ENCODE assay signal across 16 cellular contexts in the genomic region with DNA sequence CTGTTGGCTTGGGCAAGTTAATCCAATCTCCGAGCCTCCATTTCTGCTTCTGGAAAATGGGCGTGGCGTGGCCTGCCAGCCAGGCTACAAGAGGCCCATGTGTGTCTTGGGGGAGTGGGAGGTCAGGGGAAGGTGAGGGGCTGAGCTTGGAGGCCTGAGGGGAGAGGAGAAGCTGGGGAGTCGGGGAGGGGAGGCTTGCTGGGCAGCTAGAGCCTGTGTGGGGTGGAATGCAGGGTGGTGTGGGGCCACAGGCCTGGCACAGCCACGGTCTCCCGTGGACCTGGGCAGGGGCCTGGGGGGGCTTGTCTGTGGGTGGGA. TPM values are rescaled to one million over a fixed set of nuclear protein-coding genes. Genes with fewer than 3 reads are reported as not detected.
A peak's percentile ranks its signal among the peaks of the same experiment; 100 is the strongest.
DNase-seq lines count a peak whose midpoint lies in the region; ATAC-seq, FAIRE-seq and TF ChIP-seq lines count a peak whose summit lies in the region.
"Had no signal": no experiment of that assay in that cellular context is flagged by ENCODE, and none has a peak within 500 bp of the region (broad histone marks: within the 10 kb centered on the region; RNA-seq: fewer than 3 reads in every experiment).

No MANE protein-coding gene starts in this region.

- H2AK5ac ChIP-seq in H9 (ENCODE audit: insufficient read length, low read length) = no peak overlapping the region

- no peaks in the 10 kb centered on the region for H3K23me2 ChIP-seq in H9 (ENCODE audit: insufficient read length, low read depth, low read length, poor library complexity, severe bottlenecking)

- TF ChIP-seq CTCF in H9 (conservative IDR thresholded peaks at IDR 0.05) (no peak), K562 (IDR thresholded peaks at IDR 0.05 in 2 of 3, conservative IDR thresholded peaks at IDR 0.05 in 1 of 3; ENCODE audit: insufficient read depth in 2 of 3, low read depth in 1 of 3, low read length in 3 of 3) (no peak), smooth muscle cell (IDR thresholded peaks at IDR 0.05; ENCODE audit: borderline replicate concordance, insufficient read depth, poor library complexity, severe bottlenecking) (peak; percentile 3), Calu3 (IDR thresholded peaks at IDR 0.05; ENCODE audit: unreplicated experiment) (no peak)

- no peak for ATAC-seq in K562
- ATAC-seq in activated CD8-positive, alpha-beta memory T cell treated with anti-CD3 and anti-CD28 coated beads, Interleukin-2, amount 10 ng/mL, durations not matched to agents 7 days and 5 days = no peak
- no peak for ATAC-seq in natural killer cell treated with Interleukin-12 subunit alpha and Interleukin-12 subunit beta and Interleukin-15 and Interleukin-18, amount 100 ng/mL, for 72 hours

- no peaks in the 10 kb centered on the region for H3K79me1 ChIP-seq in H9 (ENCODE audit: insufficient read depth, low read depth, low read length, poor library complexity, severe bottlenecking)

- H3K4me3 ChIP-seq in K562 = no peak overlapping the region
- no peak overlapping the region for H3K4me3 ChIP-seq in smooth muscle cell
- H3K4me3 ChIP-seq: GM12878, GM23248 had no signal

- in situ Hi-C loops in K562 (cut with MboI) = no loop called here

- H2BK12ac ChIP-seq in H9 (ENCODE audit: insufficient read length, low read depth, low read length) = no peak overlapping the region

- no peak overlapping the region for H3T11ph ChIP-seq in H9 (ENCODE audit: low read length)

- H3K27ac Mint-ChIP-seq in activated T-cell treated with anti-CD3 and anti-CD28 coated beads, Interleukin-2, amount 50 U/mL, for 24 hours = peak overlapping the region; percentile 71
- H3K27ac Mint-ChIP-seq in H9 (peak overlapping the region in 1 of 3 experiments; percentile 49; a peak in 1 of 7 replicates), Calu3 (ENCODE audit: unreplicated experiment) (no peak overlapping the region)
- no peak overlapping the region for H3K27ac Mint-ChIP-seq in activated CD8-positive, alpha-beta memory T cell treated with anti-CD3 and anti-CD28 coated beads, Interleukin-2, amount 10 ng/mL, durations not matched to agents 7 days and 5 days
- H3K27ac Mint-ChIP-seq in natural killer cell treated with Interleukin-12 subunit alpha and Interleukin-12 subunit beta and Interleukin-15 and Interleukin-18, amount 100 ng/mL, for 72 hours = no peak overlapping the region
- H3K27ac Mint-ChIP-seq: CD4-positive, CD25-positive, alpha-beta regulatory T cell had no signal

- no peak overlapping the region for H3K14ac ChIP-seq in H9 (ENCODE audit: insufficient read depth, low read length)

- peaks cover 20% of the 10 kb centered on the region for H3K9me1 ChIP-seq in K562 (ENCODE audit: control insufficient read depth, insufficient read depth, low read length)

- H3K79me2 ChIP-seq in H9 (ENCODE audit: insufficient read depth, low read length) (no peaks in the 10 kb centered on the region), K562 (ENCODE audit: control insufficient read depth, insufficient read depth, low read length) (no peaks in the 10 kb centered on the region), smooth muscle cell (ENCODE audit: low read depth) (no peaks in the 10 kb centered on the region)

- no peak for TF ChIP-seq RAD21 in K562 (CRISPR knock-in tag; conservative IDR thresholded peaks at IDR 0.05 in 1 of 2, IDR thresholded peaks at IDR 0.05 in 1 of 2)

- no peak for TF ChIP-seq POLR2A in K562 (conservative IDR thresholded peaks at IDR 0.05)

- no peak overlapping the region for H3K4ac ChIP-seq in H9 (ENCODE audit: low read depth, low read length)

- H3K27me3 ChIP-seq in H9 (ENCODE audit: insufficient read depth, low read length) (no peaks in the 10 kb centered on the region), K562 (ENCODE audit: control insufficient read depth in 2 of 2, insufficient read depth in 2 of 2, low read length in 2 of 2) (no peaks in the 10 kb centered on the region), smooth muscle cell (ENCODE audit: low read depth) (no peaks in the 10 kb centered on the region)

- no peaks in the 10 kb centered on the region for H3F3A ChIP-seq in smooth muscle cell (ENCODE audit: low read depth)

- no peaks in the 10 kb centered on the region for H4K20me1 ChIP-seq in H9 (ENCODE audit: control insufficient read depth, insufficient read depth, insufficient read length)
- H4K20me1 ChIP-seq in K562 (replicated peaks; ENCODE audit: control insufficient read depth, insufficient read depth, low read length) = peaks cover 33% of the 10 kb centered on the region
- no peaks in the 10 kb centered on the region for H4K20me1 ChIP-seq in smooth muscle cell (ENCODE audit: low read depth)

- H3K9ac ChIP-seq in H9 (ENCODE audit: extremely low read depth, insufficient read length, low read length) = no peak overlapping the region
- peak overlapping the region in 1 of 2 experiments; percentile 46; a peak in 2 of 4 replicates for H3K9ac ChIP-seq in K562 (ENCODE audit: insufficient read depth in 1 of 2, low read depth in 2 of 2, low read length in 2 of 2)
- H3K9ac ChIP-seq in smooth muscle cell (ENCODE audit: low read depth) = no peak overlapping the region
- H3K9ac ChIP-seq: GM23248 had no signal

- H2AFZ ChIP-seq in H9 (ENCODE audit: low read length) (no peak overlapping the region), K562 (ENCODE audit: low read depth, low read length) (no peak overlapping the region), smooth muscle cell (ENCODE audit: low read depth) (no peak overlapping the region)
- H2AFZ ChIP-seq: GM23248 had no signal

- no peak overlapping the region for H4K91ac ChIP-seq in H9 (ENCODE audit: insufficient read length, low read depth, low read length)

- H3K9me3 ChIP-seq in H9 (ENCODE audit: control insufficient read depth, low read depth, low read length) (no peaks in the 10 kb centered on the region), K562 (replicated peaks; ENCODE audit: control insufficient read depth, insufficient read depth, low read depth, low read length) (no peaks in the 10 kb centered on the region), smooth muscle cell (replicated peaks; ENCODE audit: low read depth) (no peaks in the 10 kb centered on the region)

- no peak overlapping the region for H3K18ac ChIP-seq in H9 (ENCODE audit: insufficient read length, low read depth, low read length)

- no peak for DNase-seq in activated T-cell treated with anti-CD3 and anti-CD28 coated beads, Interleukin-2, amount 50 U/mL, for 24 hours
- DNase-seq in activated T-cell treated with anti-CD3 and anti-CD28 coated beads for 4 hours = no peak
- peak; percentile 14 for DNase-seq in H9
- DNase-seq in K562 (ENCODE audit: extremely low read depth in 1 of 4, low spot score in 3 of 4) = no peak
- no peak for DNase-seq in smooth muscle cell (lab: John Stamatoyannopoulos, UW; ENCODE audit: unreplicated experiment)
- no peak for DNase-seq in Calu3
- DNase-seq in activated CD8-positive, alpha-beta memory T cell treated with anti-CD3 and anti-CD28 coated beads, Interleukin-2, amount 10 ng/mL, durations not matched to agents 7 days and 5 days = no peak
- no peak for DNase-seq in natural killer cell treated with Interleukin-12 subunit alpha and Interleukin-12 subunit beta and Interleukin-15 and Interleukin-18, amount 100 ng/mL, for 72 hours (ENCODE audit: low spot score)
- DNase-seq: CD4-positive, CD25-positive, alpha-beta regulatory T cell; DMS 273 treated with DMSO at 0.1 percent for 48 hours; GM23248 had no signal

- H3K4me1 ChIP-seq in H9 (ENCODE audit: insufficient read depth, low read length) (no peaks in the 10 kb centered on the region), K562 (replicated peaks in 1 of 2; ENCODE audit: control insufficient read depth in 2 of 2, insufficient read depth in 2 of 2, low read length in 2 of 2) (peaks cover 16 to 46% of the 10 kb centered on the region in 2 experiments), smooth muscle cell (ENCODE audit: low read depth) (no peaks in the 10 kb centered on the region)

- POLR2A ChIA-PET in K562 (lab: Yijun Ruan, JAX) = interaction anchor here (0.6 to 1.0 kb wide), 2 partner anchors 11 to 978 kb away, joined by 3 read pairs; no protein-coding TSS in a partner anchor

- WGBS in H9 (ENCODE audit: extremely low coverage, insufficient read length, low lambda C conversion rate) = no CpG with 5 or more reads among the region's 6 CpGs
- WGBS in K562 (ENCODE audit: insufficient coverage, low coverage, missing lambda C conversion rate) = 98% methylated on average over 5 of the region's 6 CpGs
- WGBS in smooth muscle cell (ENCODE audit: low lambda C conversion rate) = 99% methylated on average over 6 of the region's 6 CpGs

- no peak overlapping the region for H2BK15ac ChIP-seq in H9 (ENCODE audit: low read depth, low read length)

- intact Hi-C loops in K562 (cut with micrococcal nuclease) (no loop called here), Calu3 (cut with micrococcal nuclease; ENCODE audit: unreplicated experiment) (no loop called here)

- no peak overlapping the region for H3K4me3 Mint-ChIP-seq in activated T-cell treated with anti-CD3 and anti-CD28 coated beads, Interleukin-2, amount 50 U/mL, for 24 hours
- H3K4me3 Mint-ChIP-seq in H9 = no peak overlapping the region
- H3K4me3 Mint-ChIP-seq in Calu3 (ENCODE audit: low read depth, unreplicated experiment) = no peak overlapping the region
- no peak overlapping the region for H3K4me3 Mint-ChIP-seq in activated CD8-positive, alpha-beta memory T cell treated with anti-CD3 and anti-CD28 coated beads, Interleukin-2, amount 10 ng/mL, durations not matched to agents 7 days and 5 days
- H3K4me3 Mint-ChIP-seq in natural killer cell treated with Interleukin-12 subunit alpha and Interleukin-12 subunit beta and Interleukin-15 and Interleukin-18, amount 100 ng/mL, for 72 hours = no peak overlapping the region

- H3K56ac ChIP-seq in H9 (ENCODE audit: insufficient read length, low read depth, low read length) = no peak overlapping the region

- no peaks in the 10 kb centered on the region for H3K27me3 Mint-ChIP-seq in activated T-cell treated with anti-CD3 and anti-CD28 coated beads, Interleukin-2, amount 50 U/mL, for 24 hours
- H3K27me3 Mint-ChIP-seq in H9 (ENCODE audit: low read depth) (no peaks in the 10 kb centered on the region), Calu3 (ENCODE audit: unreplicated experiment) (no peaks in the 10 kb centered on the region)
- no peaks in the 10 kb centered on the region for H3K27me3 Mint-ChIP-seq in activated CD8-positive, alpha-beta memory T cell treated with anti-CD3 and anti-CD28 coated beads, Interleukin-2, amount 10 ng/mL, durations not matched to agents 7 days and 5 days
- no peaks in the 10 kb centered on the region for H3K27me3 Mint-ChIP-seq in natural killer cell treated with Interleukin-12 subunit alpha and Interleukin-12 subunit beta and Interleukin-15 and Interleukin-18, amount 100 ng/mL, for 72 hours
- H3K27me3 Mint-ChIP-seq: CD4-positive, CD25-positive, alpha-beta regulatory T cell had no signal

- H2BK20ac ChIP-seq in H9 (ENCODE audit: low read depth, low read length, poor library complexity, severe bottlenecking) = no peak overlapping the region

- H4K8ac ChIP-seq in H9 (replicated peaks; ENCODE audit: insufficient read length, low read depth, low read length) = no peak overlapping the region

- FAIRE-seq in K562 (lab: Jason Lieb, UNC) = no peak
- FAIRE-seq: GM12878, GM18507, H54 had no signal

- H3K27ac ChIP-seq in H9 (ENCODE audit: insufficient read length, low read depth, low read length) (no peak overlapping the region), K562 (ENCODE audit: extremely low read depth, low read depth, low read length) (no peak overlapping the region), smooth muscle cell (ENCODE audit: low read depth) (no peak overlapping the region)
- H3K27ac ChIP-seq: 22Rv1, GM23248 had no signal

- H3K23ac ChIP-seq in H9 (ENCODE audit: insufficient read length, low read depth, low read length) = no peak overlapping the region

- no peak overlapping the region for H3K4me2 ChIP-seq in H9 (ENCODE audit: insufficient read depth, insufficient read length, low read length)
- no peak overlapping the region for H3K4me2 ChIP-seq in K562 (ENCODE audit: insufficient read depth, low read length)
- H3K4me2 ChIP-seq in smooth muscle cell = no peak overlapping the region

- H3K36me3 Mint-ChIP-seq in activated T-cell treated with anti-CD3 and anti-CD28 coated beads, Interleukin-2, amount 50 U/mL, for 24 hours (ENCODE audit: low read depth) = peaks cover 25% of the 10 kb centered on the region
- H3K36me3 Mint-ChIP-seq in H9 (ENCODE audit: insufficient read depth in 1 of 3, low read depth in 3 of 3) (peaks cover 12 to 31% (median 23%) of the 10 kb centered on the region in 3 experiments; a peak in 6 of 7 replicates), Calu3 (ENCODE audit: insufficient read depth, unreplicated experiment) (peaks cover 29% of the 10 kb centered on the region)
- H3K36me3 Mint-ChIP-seq in activated CD8-positive, alpha-beta memory T cell treated with anti-CD3 and anti-CD28 coated beads, Interleukin-2, amount 10 ng/mL, durations not matched to agents 7 days and 5 days = peaks cover 2% of the 10 kb centered on the region
- H3K36me3 Mint-ChIP-seq in natural killer cell treated with Interleukin-12 subunit alpha and Interleukin-12 subunit beta and Interleukin-15 and Interleukin-18, amount 100 ng/mL, for 72 hours = no peaks in the 10 kb centered on the region

- H3K4me1 Mint-ChIP-seq in activated T-cell treated with anti-CD3 and anti-CD28 coated beads, Interleukin-2, amount 50 U/mL, for 24 hours (ENCODE audit: low read depth) = no peaks in the 10 kb centered on the region
- no peaks in the 10 kb centered on the region for H3K4me1 Mint-ChIP-seq in H9
- H3K4me1 Mint-ChIP-seq in Calu3 (ENCODE audit: low read depth, unreplicated experiment) = no peaks in the 10 kb centered on the region
- H3K4me1 Mint-ChIP-seq in activated CD8-positive, alpha-beta memory T cell treated with anti-CD3 and anti-CD28 coated beads, Interleukin-2, amount 10 ng/mL, durations not matched to agents 7 days and 5 days = no peaks in the 10 kb centered on the region
- peaks cover 0 to 3% of the 10 kb centered on the region in 2 donors for H3K4me1 Mint-ChIP-seq in natural killer cell treated with Interleukin-12 subunit alpha and Interleukin-12 subunit beta and Interleukin-15 and Interleukin-18, amount 100 ng/mL, for 72 hours (ENCODE audit: low read depth in 2 of 2)

- BruUV-seq in K562 (replicated peaks; lab: Mats Ljungman, UMichigan) (no TSS peak), Calu3 (replicated peaks; lab: Mats Ljungman, UMichigan) (no TSS peak)

- H2BK5ac ChIP-seq in H9 (ENCODE audit: insufficient read length, low read length) = no peak overlapping the region

- H4K5ac ChIP-seq in H9 (ENCODE audit: insufficient read length, low read depth, low read length) = no peak overlapping the region

- CTCF ChIA-PET in K562 (lab: Yijun Ruan, JAX; ENCODE audit: low intra/inter-chr PET ratio) (no interaction called here), Calu3 (lab: Charles Lee) (no interaction called here)
- CTCF ChIA-PET in activated CD8-positive, alpha-beta memory T cell treated with anti-CD3 and anti-CD28 coated beads, Interleukin-2, amount 10 ng/mL, durations not matched to agents 7 days and 5 days (lab: Charles Lee) = no interaction called here

- H3K9me3 Mint-ChIP-seq in activated T-cell treated with anti-CD3 and anti-CD28 coated beads, Interleukin-2, amount 50 U/mL, for 24 hours = no peaks in the 10 kb centered on the region
- H3K9me3 Mint-ChIP-seq in H9 (no peaks in the 10 kb centered on the region), Calu3 (ENCODE audit: low read depth, unreplicated experiment) (no peaks in the 10 kb centered on the region)
- no peaks in the 10 kb centered on the region for H3K9me3 Mint-ChIP-seq in activated CD8-positive, alpha-beta memory T cell treated with anti-CD3 and anti-CD28 coated beads, Interleukin-2, amount 10 ng/mL, durations not matched to agents 7 days and 5 days (ENCODE audit: low read depth)
- no peaks in the 10 kb centered on the region for H3K9me3 Mint-ChIP-seq in natural killer cell treated with Interleukin-12 subunit alpha and Interleukin-12 subunit beta and Interleukin-15 and Interleukin-18, amount 100 ng/mL, for 72 hours
- H3K9me3 Mint-ChIP-seq: CD4-positive, CD25-positive, alpha-beta regulatory T cell had no signal

- no peak for TF ChIP-seq EP300 in K562 (IDR thresholded peaks at IDR 0.05; ENCODE audit: low read length)

- no peak overlapping the region for H2BK120ac ChIP-seq in H9 (ENCODE audit: low read depth, low read length, poor library complexity, severe bottlenecking)

- H3K36me3 ChIP-seq in K562 (ENCODE audit: control insufficient read depth, insufficient read depth, low read length) = peaks cover 59% of the 10 kb centered on the region; the same call in 2 of the 3 replicates
- H3K36me3 ChIP-seq in smooth muscle cell (ENCODE audit: low read depth) = no peaks in the 10 kb centered on the region

RNA-seq across cellular contexts. Expression of a gene that starts 14.6 kb away (rescaled TPM):
- total RNA-seq in H9 (2021) (22.5 TPM in 2 replicates), K562 (2014; rRNA removed) (28.9 and 34.0 TPM in 2 replicates), K562 (2014; rRNA removed; fragmentation: Illumina TruSeq; extraction: Trizol) (8.5 and 10.4 TPM in 2 replicates), K562 (2015; rRNA removed; fragmentation: Illumina TruSeq; extraction: Trizol) (18.6 and 21.6 TPM in 2 replicates), K562 (2021) (26.5 and 29.5 TPM in 2 replicates), smooth muscle cell (13.4 and 23.9 TPM in 2 replicates), Calu3 (2022) (10.0 and 13.1 TPM in 2 replicates)
- total RNA-seq in K562 (2011; cell fraction: chromatin; rRNA removed; ENCODE audit: low replicate concordance) = 37.0 and 99.3 TPM in 2 replicates
- total RNA-seq in K562 (2011; cell fraction: nucleolus; rRNA removed) = 85.8 and 97.7 TPM in 2 replicates
- total RNA-seq in K562 (2011; cell fraction: nucleoplasm; rRNA removed) = 62.2 and 63.1 TPM in 2 replicates
- polyA plus RNA-seq in K562 (2011; rRNA removed) (27.0 and 29.2 TPM in 2 replicates), K562 (2014; fragmentation: Illumina TruSeq; extraction: Trizol) (16.3 and 26.6 TPM in 2 replicates), K562 (2014; fragmentation: Nextera tagmentation; extraction: Ambion mirVana) (1 to 10 TPM; 1.2 to 1.6 TPM), K562 (2014; rRNA removed) (35.2 and 40.8 TPM in 2 replicates), smooth muscle cell (20.4 and 21.9 TPM in 2 replicates)
- 36.4 and 92.5 TPM in 2 replicates for polyA plus RNA-seq in K562 (2011; cell fraction: cytosol; rRNA removed)
- polyA plus RNA-seq in K562 (2011; cell fraction: nucleus; rRNA removed) = 35.5 and 82.2 TPM in 2 replicates
- polyA plus RNA-seq in K562 (2012) = 23.2 and 37.9 TPM in 2 replicates
- polyA minus RNA-seq in K562 (2011; rRNA and poly(A)+ RNA removed) = 12.7 and 14.9 TPM in 2 replicates
- 15.3 and 16.8 TPM in 2 replicates for polyA minus RNA-seq in K562 (2011; cell fraction: cytosol; rRNA and poly(A)+ RNA removed)
- polyA minus RNA-seq in K562 (2011; cell fraction: nucleus; rRNA and poly(A)+ RNA removed) = 26.2 and 33.7 TPM in 2 replicates
- total RNA-seq in activated CD8-positive, alpha-beta memory T cell treated with anti-CD3 and anti-CD28 coated beads, Interleukin-2, amount 10 ng/mL, durations not matched to agents 7 days and 5 days = 1 to 10 TPM; 8.0 to 8.6 TPM
- total RNA-seq in natural killer cell treated with Interleukin-12 subunit alpha and Interleukin-12 subunit beta and Interleukin-15 and Interleukin-18, amount 100 ng/mL, for 72 hours = 10 to 100 TPM; 10.0 to 14.9 TPM

RNA-seq across cellular contexts. Expression of a gene that starts 14.8 kb away (rescaled TPM):
- 48.0 and 50.3 TPM in 2 replicates for total RNA-seq in H9 (2021)
- 18.7 and 45.9 TPM in 2 replicates for total RNA-seq in K562 (2011; cell fraction: chromatin; rRNA removed; ENCODE audit: low replicate concordance)
- total RNA-seq in K562 (2011; cell fraction: nucleolus; rRNA removed) = 36.8 and 39.0 TPM in 2 replicates
- 28.7 and 34.9 TPM in 2 replicates for total RNA-seq in K562 (2011; cell fraction: nucleoplasm; rRNA removed)
- 78.4 and 108 TPM in 2 replicates for total RNA-seq in K562 (2014; rRNA removed)
- 26.1 and 32.3 TPM in 2 replicates for total RNA-seq in K562 (2014; rRNA removed; fragmentation: Illumina TruSeq; extraction: Trizol)
- total RNA-seq in K562 (2015; rRNA removed; fragmentation: Illumina TruSeq; extraction: Trizol) = 65.2 and 66.0 TPM in 2 replicates
- total RNA-seq in K562 (2021) = 71.7 and 74.4 TPM in 2 replicates
- 49.4 and 57.1 TPM in 2 replicates for polyA plus RNA-seq in K562 (2011; rRNA removed)
- 83.1 and 114 TPM in 2 replicates for polyA plus RNA-seq in K562 (2011; cell fraction: cytosol; rRNA removed)
- 34.0 and 41.0 TPM in 2 replicates for polyA plus RNA-seq in K562 (2011; cell fraction: nucleus; rRNA removed)
- polyA plus RNA-seq in K562 (2012) = 57.6 and 109 TPM in 2 replicates
- 41.1 and 50.6 TPM in 2 replicates for polyA plus RNA-seq in K562 (2014; fragmentation: Illumina TruSeq; extraction: Trizol)
- polyA plus RNA-seq in K562 (2014; fragmentation: Nextera tagmentation; extraction: Ambion mirVana) = 1 to 10 TPM; 2.0 to 4.0 TPM
- polyA plus RNA-seq in K562 (2014; rRNA removed) = 74.7 and 83.6 TPM in 2 replicates
- 16.8 and 22.0 TPM in 2 replicates for polyA minus RNA-seq in K562 (2011; rRNA and poly(A)+ RNA removed)
- polyA minus RNA-seq in K562 (2011; cell fraction: cytosol; rRNA and poly(A)+ RNA removed) = 22.1 and 40.4 TPM in 2 replicates
- polyA minus RNA-seq in K562 (2011; cell fraction: nucleus; rRNA and poly(A)+ RNA removed) = 19.1 and 22.7 TPM in 2 replicates
- total RNA-seq in smooth muscle cell = 67.5 and 79.6 TPM in 2 replicates
- polyA plus RNA-seq in smooth muscle cell = 83.0 and 86.4 TPM in 2 replicates
- total RNA-seq in Calu3 (2022) = 25.7 and 26.3 TPM in 2 replicates
- total RNA-seq in activated CD8-positive, alpha-beta memory T cell treated with anti-CD3 and anti-CD28 coated beads, Interleukin-2, amount 10 ng/mL, durations not matched to agents 7 days and 5 days = 10 to 100 TPM; 47.4 to 48.0 TPM
- total RNA-seq in natural killer cell treated with Interleukin-12 subunit alpha and Interleukin-12 subunit beta and Interleukin-15 and Interleukin-18, amount 100 ng/mL, for 72 hours = 10 to 100 TPM; 29.6 to 37.7 TPM

RNA-seq across cellular contexts. Expression of a gene that starts 38.1 kb away (rescaled TPM):
- total RNA-seq in H9 (2021) (0.74 and 0.81 TPM in 2 replicates), K562 (2014; rRNA removed) (0.54 and 0.78 TPM in 2 replicates), K562 (2014; rRNA removed; fragmentation: Illumina TruSeq; extraction: Trizol) (0.22 TPM in 2 replicates), K562 (2015; rRNA removed; fragmentation: Illumina TruSeq; extraction: Trizol) (0.45 and 0.58 TPM in 2 replicates), K562 (2021) (0.91 and 1.2 TPM in 2 replicates), smooth muscle cell (0.85 TPM in 1 of 2 replicates, not detected in the other), Calu3 (2022) (1.7 and 2.2 TPM in 2 replicates)
- 2.4 and 4.7 TPM in 2 replicates for total RNA-seq in K562 (2011; cell fraction: chromatin; rRNA removed; ENCODE audit: low replicate concordance)
- total RNA-seq in K562 (2011; cell fraction: nucleolus; rRNA removed) = 3.7 and 4.5 TPM in 2 replicates
- total RNA-seq in K562 (2011; cell fraction: nucleoplasm; rRNA removed) = 2.1 and 3.2 TPM in 2 replicates
- polyA plus RNA-seq in K562 (2011; rRNA removed) (0.33 and 0.49 TPM in 2 replicates), K562 (2014; fragmentation: Illumina TruSeq; extraction: Trizol) (0.13 and 0.25 TPM in 2 replicates), K562 (2014; fragmentation: Nextera tagmentation; extraction: Ambion mirVana) (under 1 TPM in 1 of 2 experiments, not detected in 1; 0.04 TPM), K562 (2014; rRNA removed) (0.74 and 1.5 TPM in 2 replicates), smooth muscle cell (0.62 and 1.1 TPM in 2 replicates)
- polyA plus RNA-seq in K562 (2011; cell fraction: cytosol; rRNA removed) = 0.38 and 0.63 TPM in 2 replicates
- polyA plus RNA-seq in K562 (2011; cell fraction: nucleus; rRNA removed) = 2.2 and 4.9 TPM in 2 replicates
- polyA plus RNA-seq in K562 (2012) = 0.27 and 0.79 TPM in 2 replicates
- polyA minus RNA-seq in K562 (2011; rRNA and poly(A)+ RNA removed) = 0.14 and 0.15 TPM in 2 replicates
- 0.67 TPM in 1 of 2 replicates, not detected in the other for polyA minus RNA-seq in K562 (2011; cell fraction: cytosol; rRNA and poly(A)+ RNA removed)
- 1.00 and 1.1 TPM in 2 replicates for polyA minus RNA-seq in K562 (2011; cell fraction: nucleus; rRNA and poly(A)+ RNA removed)
- total RNA-seq in activated CD8-positive, alpha-beta memory T cell treated with anti-CD3 and anti-CD28 coated beads, Interleukin-2, amount 10 ng/mL, durations not matched to agents 7 days and 5 days = under 1 TPM; 0.33 to 0.93 TPM
- 1 to 10 TPM in 1 of 2 donors, under 1 TPM in 1; 0.43 to 2.0 TPM for total RNA-seq in natural killer cell treated with Interleukin-12 subunit alpha and Interleukin-12 subunit beta and Interleukin-15 and Interleukin-18, amount 100 ng/mL, for 72 hours
- total RNA-seq: G401 had no signal
